In genomic region chr1:58895559-58896135, GRCh38 we compare ENCODE assay signal across 10 cellular contexts.
DNase-seq lines count a peak whose midpoint lies in the region; ATAC-seq and TF ChIP-seq lines count a peak whose summit lies in the region.
"Had no signal": no experiment of that assay in that cellular context is flagged by ENCODE, and none has a peak within 500 bp of the region (broad histone marks: within the 10 kb centered on the region; RNA-seq: fewer than 3 reads in every experiment).

No MANE protein-coding gene starts in this region.

- no peak for TF ChIP-seq POLR2A in spleen (IDR thresholded peaks at IDR 0.05)

- H3K4me1 ChIP-seq in GM23248 (ENCODE audit: insufficient read depth) (peaks cover 20% of the 10 kb centered on the region), SK-N-SH (ENCODE audit: control insufficient read depth in 1 of 2, insufficient read depth in 2 of 2, low read depth in 1 of 2, low read length in 1 of 2) (peaks cover 17 to 26% of the 10 kb centered on the region in 2 experiments; a peak in 3 of 4 replicates), right cardiac atrium (ENCODE audit: control insufficient read depth, insufficient read depth, low read length) (peaks cover 34% of the 10 kb centered on the region), spleen (peaks cover 39 to 81% (median 63%) of the 10 kb centered on the region in 6 donors)

- POLR2A ChIA-PET in SK-N-SH (lab: Yijun Ruan, JAX), result no interaction called here

- H3K79me2 ChIP-seq in GM23248 (ENCODE audit: insufficient read depth), result no peaks in the 10 kb centered on the region
- no peaks in the 10 kb centered on the region for H3K79me2 ChIP-seq in SK-N-SH (ENCODE audit: insufficient read depth)

- whole genome bisulfite sequencing in GM23248 (ENCODE audit: low coverage in 1 of 2, low lambda C conversion rate in 2 of 2, missing lambda C conversion rate in 2 of 2), 2 experiments, result 45 to 56% methylated on average over 5 of the region's 5 CpGs
- WGBS in SK-N-SH (ENCODE audit: low lambda C conversion rate), result 39% methylated on average over 1 of the region's 5 CpGs
- WGBS in right cardiac atrium, result 84% methylated on average over 5 of the region's 5 CpGs
- WGBS in spleen, 5 donors, result 41 to 59% (median 52%) methylated on average over 5 of the region's 5 CpGs

- no peak overlapping the region for H3K9ac ChIP-seq in GM23248
- no peak overlapping the region for H3K9ac ChIP-seq in SK-N-SH
- H3K9ac ChIP-seq: neural progenitor cell had no signal

- H3K9me2 ChIP-seq in GM23248 (ENCODE audit: insufficient read depth) (no peaks in the 10 kb centered on the region), SK-N-SH (no peaks in the 10 kb centered on the region)

- no peak for TF ChIP-seq RAD21 in SK-N-SH (IDR thresholded peaks at IDR 0.05; ENCODE audit: low read length)

- in situ Hi-C loops in GM23248 (cut with MboI), result no loop called here

- H2AFZ ChIP-seq in GM23248 (peak overlapping the region; percentile 63), SK-N-SH (ENCODE audit: low read depth) (peak overlapping the region; percentile 57; the same call in 1 of the 2 replicates)
- H2AFZ ChIP-seq: neural progenitor cell had no signal

- H3F3A ChIP-seq in GM23248 (ENCODE audit: insufficient read depth) (peaks cover 9% of the 10 kb centered on the region), SK-N-SH (replicated peaks; ENCODE audit: insufficient read depth) (peaks cover 10% of the 10 kb centered on the region)

- intact Hi-C loops in right cardiac atrium (cut with DNase I) (loop anchor here in 3 of 4 donors (5.0 to 10.0 kb wide), 3 partner anchors 78 to 113 kb away; partner anchors contain the start of gene JUN (in 2 of the 3)), spleen (cut with DNase I; ENCODE audit: low total_unique reads) (no loop called here)

- H3K27me3 ChIP-seq in GM23248 (replicated peaks; ENCODE audit: insufficient read depth) (no peaks in the 10 kb centered on the region), SK-N-SH (ENCODE audit: insufficient read depth) (no peaks in the 10 kb centered on the region), right cardiac atrium (ENCODE audit: control insufficient read depth, insufficient read depth) (no peaks in the 10 kb centered on the region), spleen (replicated peaks in 1 of 7) (no peaks in the 10 kb centered on the region)
- H3K27me3 ChIP-seq: neural progenitor cell had no signal

- peak; percentile 63 for DNase-seq in GM23248
- DNase-seq in SK-N-SH, result no peak
- peak in 2 of 3 donors; percentile 53 to 56 for DNase-seq in right cardiac atrium
- DNase-seq in spleen, result peak; percentile 82
- DNase-seq in NCI-H1092 treated with DMSO at 0.1 percent for 48 hours (lab: John Stamatoyannopoulos, UW), result no peak
- no peak for DNase-seq in Kasumi-1 (lab: John Stamatoyannopoulos, UW)
- DNase-seq: GOT3, WERI-Rb-1 had no signal

- ATAC-seq in right cardiac atrium (no peak), HG02759 (IDR thresholded peaks at IDR 0.05; ENCODE audit: unreplicated experiment) (no peak)

- H3K4me3 ChIP-seq in GM23248 (no peak overlapping the region), SK-N-SH (ENCODE audit: low read depth in 2 of 2, low read length in 1 of 2) (no peak overlapping the region), right cardiac atrium (ENCODE audit: low read length) (no peak overlapping the region), spleen (no peak overlapping the region)
- H3K4me3 ChIP-seq: neural progenitor cell had no signal

- H3K9me3 ChIP-seq in GM23248 (ENCODE audit: low read depth), result no peaks in the 10 kb centered on the region
- no peaks in the 10 kb centered on the region for H3K9me3 ChIP-seq in SK-N-SH
- H3K9me3 ChIP-seq in right cardiac atrium (ENCODE audit: control insufficient read depth, low read length), result no peaks in the 10 kb centered on the region
- H3K9me3 ChIP-seq in spleen, result no peaks in the 10 kb centered on the region

- H3K4me2 ChIP-seq in GM23248 (ENCODE audit: unreplicated experiment), result no peak overlapping the region
- peak overlapping the region; percentile 29; the same call in 1 of the 2 replicates for H3K4me2 ChIP-seq in SK-N-SH

- no peak for TF ChIP-seq EP300 in SK-N-SH (IDR thresholded peaks at IDR 0.05; ENCODE audit: borderline replicate concordance in 1 of 2, low read depth in 1 of 2, low read length in 1 of 2)

- H3K36me3 ChIP-seq in GM23248 (ENCODE audit: low read depth) (no peaks in the 10 kb centered on the region), SK-N-SH (replicated peaks in 1 of 2; ENCODE audit: control insufficient read depth in 1 of 2, insufficient read depth in 2 of 2, low read length in 1 of 2) (no peaks in the 10 kb centered on the region), spleen (no peaks in the 10 kb centered on the region)
- H3K36me3 ChIP-seq: neural progenitor cell, WERI-Rb-1 had no signal

- CTCF ChIA-PET in SK-N-SH (lab: Yijun Ruan, JAX), result interaction anchor here (0.8 to 1.5 kb wide), 2 partner anchors 12 to 160 kb away, joined by 3 read pairs; no protein-coding TSS in a partner anchor

- peak overlapping the region; percentile 27 for H3K27ac ChIP-seq in GM23248
- peak overlapping the region in 1 of 2 experiments; percentile 44; a peak in 2 of 4 replicates for H3K27ac ChIP-seq in SK-N-SH (ENCODE audit: low read depth in 2 of 2, low read length in 1 of 2)
- no peak overlapping the region for H3K27ac ChIP-seq in right cardiac atrium (ENCODE audit: low read length)
- peak overlapping the region in 7 of 8 donors; percentile 56 to 87 (median 77) for H3K27ac ChIP-seq in spleen
- H3K27ac ChIP-seq: neural progenitor cell, WERI-Rb-1 had no signal

- no peak for TF ChIP-seq CTCF in SK-N-SH (IDR thresholded peaks at IDR 0.05)
- TF ChIP-seq CTCF in spleen (IDR thresholded peaks at IDR 0.05 in 8 of 11, conservative IDR thresholded peaks at IDR 0.05 in 3 of 11), result no peak

- H4K20me1 ChIP-seq in GM23248 (ENCODE audit: insufficient read depth) (no peaks in the 10 kb centered on the region), SK-N-SH (ENCODE audit: insufficient read depth) (no peaks in the 10 kb centered on the region)

TF ChIP-seq in SK-N-SH, 30 proteins besides CTCF, POLR2A, EP300 and RAD21:
- TF ChIP-seq MEF2A (IDR thresholded peaks at IDR 0.05; ENCODE audit: borderline replicate concordance, low read depth), result no peak
- TF ChIP-seq USF1 (IDR thresholded peaks at IDR 0.05; ENCODE audit: borderline replicate concordance, low read depth), result no peak
- peak; percentile 27; the same call in 1 of the 2 replicates for TF ChIP-seq PBX3 (IDR thresholded peaks at IDR 0.05)
- TF ChIP-seq FOSL2 (IDR thresholded peaks at IDR 0.05; ENCODE audit: borderline replicate concordance, low read depth), result 0 out of 2 replicates have a peak, but pooled peaks have one; percentile 24
- no peak for TF ChIP-seq POLR2AphosphoS5 (IDR thresholded peaks at IDR 0.05; ENCODE audit: low read depth, low read length)
- no peak for TF ChIP-seq EZH2phosphoT487 (IDR thresholded peaks at IDR 0.05; ENCODE audit: borderline replicate concordance, low read depth)
- no peak for TF ChIP-seq ELF1 (IDR thresholded peaks at IDR 0.05)
- TF ChIP-seq RCOR1 (IDR thresholded peaks at IDR 0.05; ENCODE audit: low read length), result no peak
- no peak for TF ChIP-seq TAF1 (IDR thresholded peaks at IDR 0.05; ENCODE audit: borderline replicate concordance, low read depth, low read length)
- no peak for TF ChIP-seq TCF12 (IDR thresholded peaks at IDR 0.05)
- TF ChIP-seq JUND (IDR thresholded peaks at IDR 0.05), result no peak

Comparison
In these comparisons a context has a peak if more than half of its experiments do, and no peak if none do; other contexts are left out.
1. DNase-seq: peak in GM23248 (single experiment), right cardiac atrium (2 of 3) and spleen (single experiment); none in SK-N-SH (single experiment), NCI-H1092 treated with DMSO at 0.1 percent for 48 hours (single experiment) and Kasumi-1 (0 of 2).